ENCODE assay signal across 1 cellular context in genomic region chr1:151993084-151993733, GRCh38.
TF ChIP-seq lines count a peak whose summit lies in the region.

No MANE protein-coding gene starts in this region.

TF ChIP-seq in WTC11, 78 proteins besides CTCF, POLR2A, EP300 and RAD21 (continued from another document):
- TF ChIP-seq ZNF532 (CRISPR knock-in tag; IDR thresholded peaks at IDR 0.05; ENCODE audit: borderline replicate concordance) (no peak), GRHL2 (CRISPR knock-in tag; IDR thresholded peaks at IDR 0.05; ENCODE audit: insufficient replicate concordance, severe bottlenecking) (no peak), NFE2L1 (CRISPR knock-in tag; IDR thresholded peaks at IDR 0.05) (no peak), ZNF263 (CRISPR knock-in tag; IDR thresholded peaks at IDR 0.05; ENCODE audit: low read depth) (no peak), MYBL2 (CRISPR knock-in tag; IDR thresholded peaks at IDR 0.05) (no peak), JAZF1 (CRISPR knock-in tag; IDR thresholded peaks at IDR 0.05) (no peak), ZBTB43 (CRISPR knock-in tag; IDR thresholded peaks at IDR 0.05) (no peak; the same call in 1 of the 2 replicates), CBFB (CRISPR knock-in tag; IDR thresholded peaks at IDR 0.05; ENCODE audit: low read depth) (no peak)
- TF ChIP-seq, protein P1, sequence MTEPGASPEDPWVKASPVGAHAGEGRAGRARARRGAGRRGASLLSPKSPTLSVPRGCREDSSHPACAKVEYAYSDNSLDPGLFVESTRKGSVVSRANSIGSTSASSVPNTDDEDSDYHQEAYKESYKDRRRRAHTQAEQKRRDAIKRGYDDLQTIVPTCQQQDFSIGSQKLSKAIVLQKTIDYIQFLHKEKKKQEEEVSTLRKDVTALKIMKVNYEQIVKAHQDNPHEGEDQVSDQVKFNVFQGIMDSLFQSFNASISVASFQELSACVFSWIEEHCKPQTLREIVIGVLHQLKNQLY (CRISPR knock-in tag; IDR thresholded peaks at IDR 0.05) = no peak
